ENCODE assay signal across 8 cellular contexts in the genomic region with DNA sequence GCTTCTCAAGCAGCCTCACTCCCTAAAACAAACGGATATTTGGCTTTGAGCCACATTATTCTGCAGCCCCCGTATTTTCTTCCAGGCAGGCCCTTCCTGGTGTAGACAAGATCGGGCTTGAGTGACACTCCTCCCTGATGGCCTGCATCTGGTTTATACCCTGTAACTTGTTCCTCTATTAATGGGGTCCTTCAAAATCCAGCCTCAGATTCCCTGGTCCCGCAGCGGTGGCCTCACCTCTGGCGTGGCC. TPM values are rescaled to one million over a fixed set of nuclear protein-coding genes. Genes with fewer than 3 reads are reported as not detected.
DNase-seq lines count a peak whose midpoint lies in the region; ATAC-seq, FAIRE-seq and TF ChIP-seq lines count a peak whose summit lies in the region.

No MANE protein-coding gene starts in this region.

- peaks cover 7% of the 10 kb centered on the region for H3K36me3 ChIP-seq in H7 (replicated peaks; ENCODE audit: control insufficient read depth, insufficient read depth, low read length)

- H3K4me1 Mint-ChIP-seq in T-helper 17 cell, result peaks cover 27% of the 10 kb centered on the region

- no peak for TF ChIP-seq CTCF in fibroblast of villous mesenchyme (IDR thresholded peaks at IDR 0.05; ENCODE audit: insufficient read depth, low read depth, low read length)
- no peak for TF ChIP-seq CTCF in GM13977 (IDR thresholded peaks at IDR 0.05; ENCODE audit: extremely low read depth, insufficient read depth, missing control alignments)

- peak overlapping the region; percentile 98 for H3K4me3 Mint-ChIP-seq in T-helper 17 cell

- peaks cover 2% of the 10 kb centered on the region for H3K36me3 Mint-ChIP-seq in T-helper 17 cell (ENCODE audit: low read depth)

- peak overlapping the region; percentile 88 for H3K27ac Mint-ChIP-seq in T-helper 17 cell

- peak overlapping the region; percentile 59 for H3K4me3 ChIP-seq in H7 (ENCODE audit: insufficient read depth, low read depth, low read length)
- H3K4me3 ChIP-seq in fibroblast of villous mesenchyme (ENCODE audit: low read depth, low read length), result peak overlapping the region; percentile 90
- H3K4me3 ChIP-seq in skeletal muscle cell (ENCODE audit: low read depth, low read length), result peak overlapping the region; percentile 76

- no peaks in the 10 kb centered on the region for H3K9me3 ChIP-seq in T-helper 17 cell (ENCODE audit: control insufficient read depth, low read length, poor library complexity, severe bottlenecking)

- in situ Hi-C loops in GM13977 (cut with MboI; ENCODE audit: low pct_unique_long_range_greater_than_20kb, low sequenced_read_pairs, unreplicated experiment), result no loop called here

- DNase-seq in H7 (no peak), T-helper 17 cell (no peak), fibroblast of villous mesenchyme (ENCODE audit: low read depth) (no peak), skeletal muscle cell (ENCODE audit: low read depth) (no peak), frontal cortex (ENCODE audit: low spot score in 2 of 2) (no peak), GM13977 (ENCODE audit: low spot score) (no peak)
- no peak for DNase-seq in stimulated activated CD4-positive, alpha-beta T cell treated with anti-CD3 and anti-CD28 coated beads, Interleukin-4, amount 100 ng/mL, for 4 hours

- H3K27me3 ChIP-seq in H7 (ENCODE audit: control insufficient read depth, insufficient read depth, low read length), result no peaks in the 10 kb centered on the region

- no peak for FAIRE-seq in frontal cortex (lab: Jason Lieb, UNC)

- no peaks in the 10 kb centered on the region for H3K27me3 Mint-ChIP-seq in T-helper 17 cell

- ATAC-seq in T-helper 17 cell (no peak), GM18520 (IDR thresholded peaks at IDR 0.05; ENCODE audit: unreplicated experiment) (no peak)

RNA-seq across cellular contexts. Expression of a gene that starts 0.4 kb away (rescaled TPM):
- 129 and 153 TPM in 2 replicates for total RNA-seq in H7 (2014; rRNA removed; shearing (Covaris generic))
- total RNA-seq in T-helper 17 cell (10 to 100 TPM; 31.5 to 37.5 TPM), fibroblast of villous mesenchyme (120 and 142 TPM in 2 replicates), frontal cortex (46.5 TPM)

RNA-seq across cellular contexts. Expression of a gene that starts 25.1 kb away (rescaled TPM):
- 90.6 and 120 TPM in 2 replicates for total RNA-seq in H7 (2014; rRNA removed; shearing (Covaris generic))
- total RNA-seq in T-helper 17 cell, result 10 to 100 TPM; 50.8 to 59.8 TPM
- total RNA-seq in fibroblast of villous mesenchyme, result 62.8 and 79.0 TPM in 2 replicates
- total RNA-seq in frontal cortex, result 58.3 TPM

RNA-seq across cellular contexts. Expression of a gene that starts 27.7 kb away (rescaled TPM):
- 39.9 and 44.8 TPM in 2 replicates for total RNA-seq in H7 (2014; rRNA removed; shearing (Covaris generic))
- total RNA-seq in T-helper 17 cell, result 1 to 10 TPM; 4.3 to 6.3 TPM
- total RNA-seq in fibroblast of villous mesenchyme, result 19.0 and 25.5 TPM in 2 replicates
- total RNA-seq in frontal cortex, result 32.2 TPM

RNA-seq across cellular contexts. Expression of a gene that starts 28.1 kb away (rescaled TPM):
- total RNA-seq in H7 (2014; rRNA removed; shearing (Covaris generic)), result 0.26 and 4.6 TPM in 2 replicates
- total RNA-seq in T-helper 17 cell, result 1 to 10 TPM in 1 of 2 donors, not detected in 1; 1.6 TPM
- total RNA-seq in fibroblast of villous mesenchyme, result 0.32 TPM in 1 of 2 replicates, not detected in the other
- 0.82 TPM for total RNA-seq in frontal cortex
